8 cellular contexts compared by ENCODE assay signal in the genomic region with DNA sequence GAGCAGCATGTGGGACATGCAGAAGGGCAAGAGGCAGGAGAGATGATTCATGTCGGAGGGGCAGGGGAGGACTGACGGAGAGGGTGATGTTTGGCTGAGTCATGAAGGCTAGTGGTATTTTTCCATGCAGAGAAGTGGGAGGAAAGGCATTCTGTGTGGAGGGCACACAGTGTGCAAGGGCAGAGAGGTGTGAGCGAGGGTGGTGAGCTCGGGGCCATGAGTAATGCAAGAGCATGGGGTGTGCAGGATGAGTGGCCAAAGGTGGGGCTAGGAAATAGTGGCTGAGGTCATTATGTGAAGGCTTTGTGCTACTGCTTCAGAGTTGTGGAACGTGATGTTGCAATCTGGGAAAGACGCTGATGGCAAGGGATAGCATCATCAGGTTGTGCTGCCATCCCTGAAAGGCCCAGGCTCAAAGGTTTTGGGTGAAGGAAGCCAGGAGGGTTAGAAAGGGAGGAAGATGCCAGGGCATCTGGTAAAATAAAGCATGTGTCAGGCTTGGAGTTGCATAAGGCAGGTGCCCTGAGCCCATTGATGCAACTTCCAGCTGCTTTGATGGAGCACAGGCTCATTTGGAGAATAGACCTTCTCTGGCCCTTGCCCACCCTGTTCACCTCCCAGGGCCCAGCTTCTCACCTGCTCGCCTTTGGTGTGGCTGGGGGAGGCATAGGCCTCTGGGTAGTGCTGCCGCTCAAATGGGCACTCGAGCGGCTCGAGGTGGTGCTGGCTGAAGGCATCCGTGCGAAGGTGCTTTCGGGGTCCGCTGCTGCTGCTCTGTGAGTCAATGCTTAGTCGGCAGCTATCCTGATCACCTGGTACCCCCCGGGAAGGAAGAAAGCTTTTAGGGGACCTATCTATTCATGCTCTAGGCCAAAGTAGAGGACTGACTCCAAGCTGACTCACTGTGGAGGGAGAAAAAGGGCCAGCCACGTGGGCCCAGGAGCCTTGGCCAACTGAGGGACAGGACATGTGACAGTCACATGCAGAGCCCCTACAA. TPM values are rescaled to one million over a fixed set of nuclear protein-coding genes. Genes with fewer than 3 reads are reported as not detected.
DNase-seq lines count a peak whose midpoint lies in the region; ATAC-seq lines count a peak whose summit lies in the region.

No MANE protein-coding gene starts in this region.

- H3K4me1 ChIP-seq in ACC112 (ENCODE audit: control insufficient read depth, insufficient read depth, low read length, unreplicated experiment): peaks cover 47% of the 10 kb centered on the region
- H3K4me1 ChIP-seq in skeletal muscle tissue (ENCODE audit: control insufficient read depth in 3 of 3, insufficient read depth in 3 of 3, low read length in 3 of 3): peaks cover 22 to 34% (median 29%) of the 10 kb centered on the region in 3 donors

- peak overlapping the region in 1 of 3 donors; percentile 51 for H3K9ac ChIP-seq in skeletal muscle tissue (ENCODE audit: low read depth in 1 of 3, low read length in 3 of 3)

- peaks cover 41% of the 10 kb centered on the region for H3K79me2 ChIP-seq in ACC112 (ENCODE audit: control insufficient read depth, insufficient read depth, low read length, unreplicated experiment)

- H3K4me3 ChIP-seq in ACC112 (ENCODE audit: low read depth, low read length): peak overlapping the region; percentile 60
- H3K4me3 ChIP-seq in skeletal muscle tissue (ENCODE audit: low read length in 3 of 3): peak overlapping the region in 2 of 3 donors; percentile 0 to 38

- intact Hi-C loops in head of caudate nucleus (cut with DNase I): loop anchor here (10.0 kb wide), 1 partner anchor 134 kb away; no protein-coding TSS in a partner anchor

- H3K36me3 ChIP-seq in ACC112 (ENCODE audit: insufficient read depth, low read length) (peaks cover 10% of the 10 kb centered on the region; the same call in 1 of the 2 replicates), skeletal muscle tissue (ENCODE audit: control insufficient read depth in 3 of 3, insufficient read depth in 3 of 3, low read length in 3 of 3) (peaks cover 0 to 3% (median 0%) of the 10 kb centered on the region in 3 donors)

- H2AFZ ChIP-seq in ACC112 (ENCODE audit: low read length, unreplicated experiment): no peak overlapping the region

- ATAC-seq in HG02798 (IDR thresholded peaks at IDR 0.05; ENCODE audit: poor library complexity, unreplicated experiment): no peak

- H3K27me3 ChIP-seq in ACC112 (ENCODE audit: insufficient read depth, low read length) (no peaks in the 10 kb centered on the region), skeletal muscle tissue (ENCODE audit: control insufficient read depth in 3 of 3, insufficient read depth in 3 of 3, low read length in 3 of 3) (no peaks in the 10 kb centered on the region)

- peak overlapping the region; percentile 98 for H3K27ac ChIP-seq in ACC112 (ENCODE audit: low read depth, low read length)
- H3K27ac ChIP-seq in skeletal muscle tissue (ENCODE audit: low read depth, low read length): peak overlapping the region; percentile 34

- no peaks in the 10 kb centered on the region for H3K9me3 ChIP-seq in skeletal muscle tissue (ENCODE audit: control insufficient read depth in 3 of 3, low read length in 3 of 3)

- DNase-seq in Kasumi-1 (lab: John Stamatoyannopoulos, UW): peak; percentile 71 to 73
- DNase-seq in activated T-cell treated with anti-CD3 and anti-CD28 coated beads, Interleukin-2, amount 50 U/mL, for 48 hours: peak; percentile 76 to 81
- DNase-seq in head of caudate nucleus: peak in 31 of 42 donors; percentile 18 to 85 (median 49)
- DNase-seq in NCI-H1436 (lab: John Stamatoyannopoulos, UW): no peak
- no peak for DNase-seq in NCI-H345 (lab: John Stamatoyannopoulos, UW)

RNA-seq across cellular contexts. Expression of gene PAX8, which starts 37.5 kb away (rescaled TPM):
- not detected for total RNA-seq in skeletal muscle tissue

Comparison
In these comparisons a context has a peak if more than half of its experiments do, and no peak if none do; other contexts are left out.
1. DNase-seq: peak in Kasumi-1 (2 of 2), activated T-cell treated with anti-CD3 and anti-CD28 coated beads, Interleukin-2, amount 50 U/mL, for 48 hours (2 of 2) and head of caudate nucleus (31 of 42); none in NCI-H1436 (single experiment) and NCI-H345 (single experiment).